In the genomic region with DNA sequence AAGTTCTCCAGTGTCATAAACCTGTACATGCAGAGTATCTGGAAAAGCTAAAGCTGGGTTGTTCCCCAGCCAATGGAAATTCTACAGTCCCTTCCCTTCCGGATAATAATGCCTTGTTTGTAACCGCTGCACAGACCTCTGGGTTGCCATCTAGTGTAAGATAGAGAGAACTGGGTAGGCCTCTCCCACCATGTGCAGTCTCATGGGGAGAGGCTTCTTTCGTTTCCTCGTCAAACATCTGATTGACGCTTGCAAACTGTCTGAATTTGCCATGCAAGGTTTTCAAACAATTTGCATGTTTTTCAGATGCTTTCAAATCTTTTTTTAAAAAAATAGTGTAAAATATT, we compare ENCODE assay signal across 9 cellular contexts. TPM values are rescaled to one million over a fixed set of nuclear protein-coding genes. Genes with fewer than 3 reads are reported as not detected.
DNase-seq lines count a peak whose midpoint lies in the region; ATAC-seq, FAIRE-seq and TF ChIP-seq lines count a peak whose summit lies in the region.
"Not testable (repeated sequence)": the region's sequence is repeated elsewhere in the genome, so short reads cannot be mapped to it uniquely, and the experiment has no call there.
"Had no signal": no experiment of that assay in that cellular context is flagged by ENCODE, and none has a peak within 500 bp of the region (broad histone marks: within the 10 kb centered on the region; RNA-seq: fewer than 3 reads in every experiment).

No MANE protein-coding gene starts in this region.

- ATAC-seq in GM19023 (IDR thresholded peaks at IDR 0.05; ENCODE audit: unreplicated experiment) (peak; percentile 93), GM21526 (IDR thresholded peaks at IDR 0.05; ENCODE audit: low FRiP score, unreplicated experiment) (peak; percentile 89), HG02852 (IDR thresholded peaks at IDR 0.05; ENCODE audit: unreplicated experiment) (peak; percentile 92), HG03342 (IDR thresholded peaks at IDR 0.05; ENCODE audit: unreplicated experiment) (peak; percentile 91), esophagus mucosa (peak; percentile 99), natural killer cell (peak; percentile 90 to 97 (median 92))

- H3K9me3 Mint-ChIP-seq in natural killer cell, result not testable (repeated sequence)

- H3K36me3 Mint-ChIP-seq in natural killer cell, result not testable (repeated sequence)

- intact Hi-C loops in natural killer cell (cut with micrococcal nuclease), result not testable (repeated sequence)

- peak; percentile 32 for FAIRE-seq in D721Med (lab: Jason Lieb, UNC)
- peak; percentile 95 for FAIRE-seq in TTC549 (lab: Jason Lieb, UNC)

- not testable (repeated sequence) for H3K4me3 Mint-ChIP-seq in natural killer cell

- not testable (repeated sequence) for H3K4me1 Mint-ChIP-seq in natural killer cell

- not testable (repeated sequence) for TF ChIP-seq CTCF in D721Med (IDR thresholded peaks at IDR 0.05; ENCODE audit: insufficient read depth, missing control alignments); natural killer cell (IDR thresholded peaks at IDR 0.05)

- H3K27ac Mint-ChIP-seq in natural killer cell, result not testable (repeated sequence)

- not testable (repeated sequence) for DNase-seq in D721Med (ENCODE audit: insufficient read length, low spot score); natural killer cell

- H3K27me3 Mint-ChIP-seq in natural killer cell (ENCODE audit: low read depth in 2 of 2), result not testable (repeated sequence)

RNA-seq across cellular contexts. Expression of a gene that starts 0.7 kb away (rescaled TPM):
- total RNA-seq in esophagus mucosa (not detected), natural killer cell (1 to 10 TPM in 2 of 3 donors, not detected in 1; 1.6 to 3.9 TPM)
- total RNA-seq: Caco-2 had no signal
